Comparison of ENCODE assay signal across 1 cellular context in genomic region chr17:21373696-21374454, GRCh38.
TF ChIP-seq lines count a peak whose summit lies in the region.

No MANE protein-coding gene starts in this region.

TF ChIP-seq in HEK293, 187 proteins besides CTCF, POLR2A, EP300 and RAD21 (continued from another document):
- TF ChIP-seq ELK4 (IDR thresholded peaks at IDR 0.05; ENCODE audit: borderline replicate concordance, low read depth, low read length) = no peak
- TF ChIP-seq, protein P1, sequence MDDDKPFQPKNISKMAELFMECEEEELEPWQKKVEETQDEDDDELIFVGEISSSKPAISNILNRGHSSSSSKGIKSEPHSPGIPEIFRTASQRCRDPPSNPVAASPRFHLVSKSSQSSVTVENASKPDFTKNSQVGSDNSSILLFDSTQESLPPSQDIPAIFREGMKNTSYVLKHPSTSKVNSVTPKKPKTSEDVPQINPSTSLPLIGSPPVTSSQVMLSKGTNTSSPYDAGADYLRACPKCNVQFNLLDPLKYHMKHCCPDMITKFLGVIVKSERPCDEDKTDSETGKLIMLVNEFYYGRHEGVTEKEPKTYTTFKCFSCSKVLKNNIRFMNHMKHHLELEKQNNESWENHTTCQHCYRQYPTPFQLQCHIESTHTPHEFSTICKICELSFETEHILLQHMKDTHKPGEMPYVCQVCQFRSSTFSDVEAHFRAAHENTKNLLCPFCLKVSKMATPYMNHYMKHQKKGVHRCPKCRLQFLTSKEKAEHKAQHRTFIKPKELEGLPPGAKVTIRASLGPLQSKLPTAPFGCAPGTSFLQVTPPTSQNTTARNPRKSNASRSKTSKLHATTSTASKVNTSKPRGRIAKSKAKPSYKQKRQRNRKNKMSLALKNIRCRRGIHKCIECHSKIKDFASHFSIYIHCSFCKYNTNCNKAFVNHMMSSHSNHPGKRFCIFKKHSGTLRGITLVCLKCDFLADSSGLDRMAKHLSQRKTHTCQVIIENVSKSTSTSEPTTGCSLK (tag by site-specific recombination; IDR thresholded peaks at IDR 0.05) = no peak
- TF ChIP-seq ZNF792 (tag by site-specific recombination; IDR thresholded peaks at IDR 0.05) = no peak
- TF ChIP-seq ZNF24 (tag by site-specific recombination; IDR thresholded peaks at IDR 0.05) = no peak
- no peak for TF ChIP-seq IKZF3 (tag by site-specific recombination; IDR thresholded peaks at IDR 0.05)
- TF ChIP-seq ZNF174 (tag by site-specific recombination; IDR thresholded peaks at IDR 0.05) = no peak
- TF ChIP-seq GLI2 (tag by site-specific recombination; IDR thresholded peaks at IDR 0.05; ENCODE audit: borderline replicate concordance, low read depth) = no peak
- no peak for TF ChIP-seq EGR2 (tag by site-specific recombination; IDR thresholded peaks at IDR 0.05; ENCODE audit: low read depth)
- no peak for TF ChIP-seq ZNF248 (tag by site-specific recombination; IDR thresholded peaks at IDR 0.05)
- 0 out of 2 replicates have a peak, but pooled peaks have one; percentile 13 for TF ChIP-seq ZIC2 (tag by site-specific recombination; IDR thresholded peaks at IDR 0.05)
- no peak for TF ChIP-seq ZSCAN30 (tag by site-specific recombination; IDR thresholded peaks at IDR 0.05)
- no peak for TF ChIP-seq ZNF404 (tag by site-specific recombination; IDR thresholded peaks at IDR 0.05)
- no peak for TF ChIP-seq ZNF747 (tag by site-specific recombination; IDR thresholded peaks at IDR 0.05)
- TF ChIP-seq, protein P2, sequence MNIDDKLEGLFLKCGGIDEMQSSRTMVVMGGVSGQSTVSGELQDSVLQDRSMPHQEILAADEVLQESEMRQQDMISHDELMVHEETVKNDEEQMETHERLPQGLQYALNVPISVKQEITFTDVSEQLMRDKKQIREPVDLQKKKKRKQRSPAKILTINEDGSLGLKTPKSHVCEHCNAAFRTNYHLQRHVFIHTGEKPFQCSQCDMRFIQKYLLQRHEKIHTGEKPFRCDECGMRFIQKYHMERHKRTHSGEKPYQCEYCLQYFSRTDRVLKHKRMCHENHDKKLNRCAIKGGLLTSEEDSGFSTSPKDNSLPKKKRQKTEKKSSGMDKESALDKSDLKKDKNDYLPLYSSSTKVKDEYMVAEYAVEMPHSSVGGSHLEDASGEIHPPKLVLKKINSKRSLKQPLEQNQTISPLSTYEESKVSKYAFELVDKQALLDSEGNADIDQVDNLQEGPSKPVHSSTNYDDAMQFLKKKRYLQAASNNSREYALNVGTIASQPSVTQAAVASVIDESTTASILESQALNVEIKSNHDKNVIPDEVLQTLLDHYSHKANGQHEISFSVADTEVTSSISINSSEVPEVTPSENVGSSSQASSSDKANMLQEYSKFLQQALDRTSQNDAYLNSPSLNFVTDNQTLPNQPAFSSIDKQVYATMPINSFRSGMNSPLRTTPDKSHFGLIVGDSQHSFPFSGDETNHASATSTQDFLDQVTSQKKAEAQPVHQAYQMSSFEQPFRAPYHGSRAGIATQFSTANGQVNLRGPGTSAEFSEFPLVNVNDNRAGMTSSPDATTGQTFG (tag by site-specific recombination; IDR thresholded peaks at IDR 0.05; ENCODE audit: borderline replicate concordance) = no peak
- TF ChIP-seq ZNF623 (tag by site-specific recombination; IDR thresholded peaks at IDR 0.05) = no peak
- TF ChIP-seq ZNF624 (tag by site-specific recombination; IDR thresholded peaks at IDR 0.05) = no peak
